ENCODE assay signal across 9 cellular contexts in the genomic region with DNA sequence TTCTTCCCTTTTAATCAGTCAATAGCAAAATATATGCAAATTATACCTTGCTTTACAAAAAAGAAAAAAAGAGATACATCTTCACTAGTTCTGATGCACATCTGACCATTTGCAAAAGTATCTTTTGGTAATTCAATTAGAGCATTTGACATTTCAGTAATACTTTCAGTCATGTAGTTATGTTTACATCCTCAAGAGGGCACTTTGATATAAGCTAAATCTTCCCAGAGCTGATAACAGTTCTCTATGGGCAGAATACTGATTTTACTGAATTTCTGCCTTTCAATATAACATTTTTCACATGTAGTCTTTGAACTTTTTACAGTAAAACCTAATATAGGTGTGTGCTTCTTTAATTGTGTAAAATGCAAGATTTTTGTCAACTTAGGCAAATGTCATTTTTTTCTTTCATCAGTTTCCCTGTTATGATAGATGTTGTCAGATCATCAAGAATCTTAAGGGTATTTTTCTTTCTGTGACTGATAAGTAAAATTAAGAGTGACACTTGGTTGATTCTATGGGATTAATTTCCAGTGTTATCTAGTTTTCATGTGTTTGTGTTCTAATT.
DNase-seq lines count a peak whose midpoint lies in the region; ATAC-seq, FAIRE-seq and TF ChIP-seq lines count a peak whose summit lies in the region.
"Had no signal": no experiment of that assay in that cellular context is flagged by ENCODE, and none has a peak within 500 bp of the region (broad histone marks: within the 10 kb centered on the region; RNA-seq: fewer than 3 reads in every experiment).

No MANE protein-coding gene starts in this region.

- ATAC-seq in HG03457 (IDR thresholded peaks at IDR 0.05; ENCODE audit: unreplicated experiment) (peak; percentile 89), T-cell (replicated peaks in 1 of 4) (no peak)

- peak; percentile 83 for TF ChIP-seq CTCF in endodermal cell (conservative IDR thresholded peaks at IDR 0.05)
- TF ChIP-seq CTCF in osteocyte (IDR thresholded peaks at IDR 0.05) = peak; percentile 71
- no peak for TF ChIP-seq CTCF in Calu3 (IDR thresholded peaks at IDR 0.05; ENCODE audit: unreplicated experiment)

- H3K4me3 Mint-ChIP-seq in endodermal cell (no peak overlapping the region), osteocyte (ENCODE audit: unreplicated experiment) (no peak overlapping the region), T-cell (no peak overlapping the region), Calu3 (ENCODE audit: low read depth, unreplicated experiment) (no peak overlapping the region)

- H3K36me3 Mint-ChIP-seq in endodermal cell (ENCODE audit: low read depth) = no peaks in the 10 kb centered on the region
- no peaks in the 10 kb centered on the region for H3K36me3 Mint-ChIP-seq in osteocyte (ENCODE audit: unreplicated experiment)
- H3K36me3 Mint-ChIP-seq in T-cell = no peaks in the 10 kb centered on the region
- no peaks in the 10 kb centered on the region for H3K36me3 Mint-ChIP-seq in Calu3 (ENCODE audit: insufficient read depth, unreplicated experiment)

- POLR2A ChIA-PET in T-cell (lab: Charles Lee) = no interaction called here

- peaks cover 3% of the 10 kb centered on the region for H3K4me1 ChIP-seq in endodermal cell (ENCODE audit: control insufficient read depth, insufficient read depth, low read length)
- H3K4me1 ChIP-seq: HAP-1 had no signal

- H3K27ac Mint-ChIP-seq in endodermal cell (no peak overlapping the region), osteocyte (ENCODE audit: unreplicated experiment) (no peak overlapping the region), T-cell (no peak overlapping the region), Calu3 (ENCODE audit: unreplicated experiment) (no peak overlapping the region)

- H3K9me3 ChIP-seq in endodermal cell (ENCODE audit: control insufficient read depth, low read length) = no peaks in the 10 kb centered on the region
- H3K9me3 ChIP-seq: HAP-1 had no signal

- H3K27ac ChIP-seq in endodermal cell (ENCODE audit: low read depth, low read length) = no peak overlapping the region

- peak; percentile 47 for FAIRE-seq in GM19239 (lab: Jason Lieb, UNC)

- CTCF ChIA-PET in T-cell (lab: Charles Lee) = no interaction called here
- CTCF ChIA-PET in Calu3 (lab: Charles Lee) = interaction anchor here (1.0 kb wide), 3 partner anchors 579 to 1015 kb away, joined by 3 to 8 read pairs (median 7); no protein-coding TSS in a partner anchor

- peaks cover 4% of the 10 kb centered on the region for H3K4me1 Mint-ChIP-seq in endodermal cell
- H3K4me1 Mint-ChIP-seq in osteocyte (ENCODE audit: unreplicated experiment) = no peaks in the 10 kb centered on the region
- H3K4me1 Mint-ChIP-seq in T-cell = no peaks in the 10 kb centered on the region
- no peaks in the 10 kb centered on the region for H3K4me1 Mint-ChIP-seq in Calu3 (ENCODE audit: low read depth, unreplicated experiment)

- no TSS peak for BruUV-seq in Calu3 (replicated peaks; lab: Mats Ljungman, UMichigan)

- H3K4me3 ChIP-seq in endodermal cell (ENCODE audit: low read length) = no peak overlapping the region
- H3K4me3 ChIP-seq: HAP-1 had no signal

- no peaks in the 10 kb centered on the region for H3K27me3 Mint-ChIP-seq in endodermal cell (ENCODE audit: insufficient read depth)
- no peaks in the 10 kb centered on the region for H3K27me3 Mint-ChIP-seq in osteocyte (ENCODE audit: unreplicated experiment)
- H3K27me3 Mint-ChIP-seq in T-cell = no peaks in the 10 kb centered on the region
- H3K27me3 Mint-ChIP-seq in Calu3 (ENCODE audit: unreplicated experiment) = no peaks in the 10 kb centered on the region

- intact Hi-C loops in Calu3 (cut with micrococcal nuclease; ENCODE audit: unreplicated experiment) = loop anchor here (1.0 to 5.0 kb wide), 3 partner anchors 579 to 1014 kb away; no protein-coding TSS in a partner anchor

- H3K27me3 ChIP-seq in endodermal cell (ENCODE audit: control insufficient read depth, insufficient read depth, low read length, poor library complexity, severe bottlenecking) = no peaks in the 10 kb centered on the region

- no peaks in the 10 kb centered on the region for H3K36me3 ChIP-seq in endodermal cell (ENCODE audit: control insufficient read depth, insufficient read depth, low read length)
- H3K36me3 ChIP-seq: HAP-1 had no signal

- H3K9me3 Mint-ChIP-seq in endodermal cell (no peaks in the 10 kb centered on the region), osteocyte (ENCODE audit: unreplicated experiment) (no peaks in the 10 kb centered on the region), T-cell (no peaks in the 10 kb centered on the region), Calu3 (ENCODE audit: low read depth, unreplicated experiment) (no peaks in the 10 kb centered on the region)

- DNase-seq in Ammon's horn (ENCODE audit: low spot score) (peak; percentile 35), GM19239 (ENCODE audit: insufficient read length, low spot score) (peak; percentile 1), NOMO-1 (lab: John Stamatoyannopoulos, UW; ENCODE audit: unreplicated experiment in 2 of 2) (peak; percentile 34 to 82), endodermal cell (no peak), osteocyte (ENCODE audit: extremely low spot score, unreplicated experiment) (no peak), T-cell (no peak), Calu3 (no peak)

- H3K9ac ChIP-seq in endodermal cell (ENCODE audit: extremely low read depth, low read length, poor library complexity, severe bottlenecking) = no peak overlapping the region

Comparison
In these comparisons a context has a peak if more than half of its experiments do, and no peak if none do; other contexts are left out.
1. DNase-seq: peak in Ammon's horn (single experiment), GM19239 (single experiment) and NOMO-1 (2 of 2); none in endodermal cell (single experiment), osteocyte (single experiment), T-cell (0 of 34) and Calu3 (single experiment).